ENCODE assay signal across 30 cellular contexts in the genomic region with DNA sequence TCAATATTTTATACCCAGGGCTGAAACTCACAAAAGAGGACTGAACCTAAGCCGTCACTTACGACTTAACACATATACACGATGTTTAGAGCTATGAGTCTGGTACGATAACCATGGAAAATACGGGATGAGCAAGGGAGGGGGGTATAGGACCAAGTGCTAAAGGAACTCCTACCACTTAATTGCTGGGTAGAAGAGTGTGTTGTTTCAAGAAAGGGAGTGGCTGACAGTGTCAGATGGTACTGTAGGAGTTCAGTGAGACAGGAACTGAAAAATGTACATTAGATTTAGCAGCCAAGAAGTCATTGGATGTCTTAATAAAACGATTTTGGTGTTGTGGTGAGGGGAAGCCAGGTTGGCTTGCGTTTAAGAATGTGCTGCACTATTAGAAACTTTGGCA.
"Had no signal": no experiment of that assay in that cellular context is flagged by ENCODE, and none has a peak within 500 bp of the region (broad histone marks: within the 10 kb centered on the region; RNA-seq: fewer than 3 reads in every experiment).

No MANE protein-coding gene starts in this region.

- DNase-seq: activated CD4-positive, alpha-beta T cell treated with anti-CD3 and anti-CD28 coated beads, Interleukin-2, amount 10 ng/mL, durations not matched to agents 24 days and 14 days; activated CD4-positive, alpha-beta T cell treated with anti-CD3 and anti-CD28 coated beads, Interleukin-2, amount 50 U/mL, for 48 hours; activated CD4-positive, CD25-positive, alpha-beta regulatory T cell treated with anti-CD3 and anti-CD28 coated beads, Interleukin-2, amount 50 U/mL, for 72 hours; activated CD8-positive, alpha-beta memory T cell treated with anti-CD3 and anti-CD28 coated beads, Interleukin-2, amount 10 ng/mL, durations not matched to agents 7 days and 5 days; activated effector memory CD4-positive, alpha-beta T cell treated with Interleukin-2 at 50 U/mL for 16 hours; activated naive CD4-positive, alpha-beta T cell; activated naive CD8-positive, alpha-beta T cell treated with anti-CD3 and anti-CD28 coated beads, Interleukin-2, amount 50 U/mL, for 24 hours; activated T-cell treated with anti-CD3 and anti-CD28 coated beads, Interleukin-2, amount 50 U/mL, for 24 hours; amniotic stem cell; KG1; MG63; MV-4-11; NCI-H1105; NCI-H1436; NCI-H1694 treated with DMSO at 0.1 percent for 48 hours; NCI-H2029 treated with DMSO at 0.1 percent for 48 hours; NCI-H345; NCI-H510A; NCI-H526 treated with DMSO at 0.1 percent for 48 hours; PC-9; SIG-M5; T-helper 17 cell; T-helper 9 cell had no signal

- H3K27ac ChIP-seq: ascending aorta, cardiac muscle cell, PC-9 had no signal

- H3K27me3 Mint-ChIP-seq: activated CD4-positive, alpha-beta T cell treated with anti-CD3 and anti-CD28 coated beads, Interleukin-2, amount 10 ng/mL, durations not matched to agents 24 days and 14 days; activated CD8-positive, alpha-beta memory T cell treated with anti-CD3 and anti-CD28 coated beads, Interleukin-2, amount 10 ng/mL, durations not matched to agents 7 days and 5 days; activated naive CD8-positive, alpha-beta T cell treated with anti-CD3 and anti-CD28 coated beads, Interleukin-2, amount 50 U/mL, for 24 hours; activated T-cell treated with anti-CD3 and anti-CD28 coated beads, Interleukin-2, amount 50 U/mL, for 24 hours; brain; IgD-negative memory B cell; T-helper 17 cell had no signal

- H3K9me3 ChIP-seq: ascending aorta, MG63 had no signal

- H3K4me1 ChIP-seq: ascending aorta had no signal

- H3K4me2 ChIP-seq: PC-9 had no signal

- H3K27me3 ChIP-seq: ascending aorta, cardiac muscle cell, MG63 had no signal

- H3K9me3 Mint-ChIP-seq: activated CD4-positive, alpha-beta T cell treated with anti-CD3 and anti-CD28 coated beads, Interleukin-2, amount 10 ng/mL, durations not matched to agents 24 days and 14 days; activated naive CD4-positive, alpha-beta T cell treated with anti-CD3 and anti-CD28 coated beads, Interleukin-2, amount 50 U/mL, for 72 hours; activated naive CD8-positive, alpha-beta T cell treated with anti-CD3 and anti-CD28 coated beads, Interleukin-2, amount 50 U/mL, for 24 hours; activated T-cell treated with anti-CD3 and anti-CD28 coated beads, Interleukin-2, amount 50 U/mL, for 24 hours; activated T-helper 1 cell treated with anti-CD3 and anti-CD28 coated beads, Interleukin-12 subunit alpha, Interleukin-12 subunit beta, Interleukin-2, Interleukin-4 antibody, amounts not matched to agents 30 ng/mL and 10 ng/mL and 1 ng/mL, durations not matched to agents 14 hours and 24 hours and 36 hours; IgD-negative memory B cell; WTC11 had no signal

- H3K4me1 Mint-ChIP-seq: activated CD8-positive, alpha-beta memory T cell treated with anti-CD3 and anti-CD28 coated beads, Interleukin-2, amount 10 ng/mL, durations not matched to agents 7 days and 5 days; WTC11 had no signal

- H3K4me3 Mint-ChIP-seq: activated CD4-positive, alpha-beta T cell treated with anti-CD3 and anti-CD28 coated beads, Interleukin-2, amount 10 ng/mL, durations not matched to agents 24 days and 14 days; activated CD8-positive, alpha-beta memory T cell treated with anti-CD3 and anti-CD28 coated beads, Interleukin-2, amount 10 ng/mL, durations not matched to agents 7 days and 5 days; activated naive CD8-positive, alpha-beta T cell treated with anti-CD3 and anti-CD28 coated beads, Interleukin-2, amount 50 U/mL, for 24 hours; activated T-cell treated with anti-CD3 and anti-CD28 coated beads, Interleukin-2, amount 50 U/mL, for 24 hours; activated T-helper 1 cell treated with anti-CD3 and anti-CD28 coated beads, Interleukin-12 subunit alpha, Interleukin-12 subunit beta, Interleukin-2, Interleukin-4 antibody, amounts not matched to agents 30 ng/mL and 10 ng/mL and 1 ng/mL, durations not matched to agents 14 hours and 24 hours and 36 hours; brain; IgD-negative memory B cell; T-helper 17 cell; WTC11 had no signal

- ATAC-seq: activated CD8-positive, alpha-beta memory T cell treated with anti-CD3 and anti-CD28 coated beads, Interleukin-2, amount 10 ng/mL, durations not matched to agents 7 days and 5 days; activated naive CD4-positive, alpha-beta T cell treated with anti-CD3 and anti-CD28 coated beads, Interleukin-2, amount 50 U/mL, for 72 hours; activated naive CD8-positive, alpha-beta T cell treated with anti-CD3 and anti-CD28 coated beads, Interleukin-2, amount 50 U/mL, for 24 hours; T-helper 17 cell; WTC11 had no signal

- H3K36me3 ChIP-seq: cardiac muscle cell, MG63 had no signal

- H3K36me3 Mint-ChIP-seq: WTC11 had no signal

- H3K27ac Mint-ChIP-seq: activated CD4-positive, alpha-beta T cell treated with anti-CD3 and anti-CD28 coated beads, Interleukin-2, amount 10 ng/mL, durations not matched to agents 24 days and 14 days; activated CD8-positive, alpha-beta memory T cell treated with anti-CD3 and anti-CD28 coated beads, Interleukin-2, amount 10 ng/mL, durations not matched to agents 7 days and 5 days; activated naive CD4-positive, alpha-beta T cell treated with anti-CD3 and anti-CD28 coated beads, Interleukin-2, amount 50 U/mL, for 72 hours; activated naive CD8-positive, alpha-beta T cell treated with anti-CD3 and anti-CD28 coated beads, Interleukin-2, amount 50 U/mL, for 24 hours; activated T-cell treated with anti-CD3 and anti-CD28 coated beads, Interleukin-2, amount 50 U/mL, for 24 hours; activated T-helper 1 cell treated with anti-CD3 and anti-CD28 coated beads, Interleukin-12 subunit alpha, Interleukin-12 subunit beta, Interleukin-2, Interleukin-4 antibody, amounts not matched to agents 30 ng/mL and 10 ng/mL and 1 ng/mL, durations not matched to agents 14 hours and 24 hours and 36 hours; brain; IgD-negative memory B cell; T-helper 17 cell; WTC11 had no signal

- H2AFZ ChIP-seq: PC-9 had no signal

- H3K4me3 ChIP-seq: ascending aorta, cardiac muscle cell, MG63, PC-9 had no signal
